Comparison of ENCODE assay signal across 9 cellular contexts in the genomic region with DNA sequence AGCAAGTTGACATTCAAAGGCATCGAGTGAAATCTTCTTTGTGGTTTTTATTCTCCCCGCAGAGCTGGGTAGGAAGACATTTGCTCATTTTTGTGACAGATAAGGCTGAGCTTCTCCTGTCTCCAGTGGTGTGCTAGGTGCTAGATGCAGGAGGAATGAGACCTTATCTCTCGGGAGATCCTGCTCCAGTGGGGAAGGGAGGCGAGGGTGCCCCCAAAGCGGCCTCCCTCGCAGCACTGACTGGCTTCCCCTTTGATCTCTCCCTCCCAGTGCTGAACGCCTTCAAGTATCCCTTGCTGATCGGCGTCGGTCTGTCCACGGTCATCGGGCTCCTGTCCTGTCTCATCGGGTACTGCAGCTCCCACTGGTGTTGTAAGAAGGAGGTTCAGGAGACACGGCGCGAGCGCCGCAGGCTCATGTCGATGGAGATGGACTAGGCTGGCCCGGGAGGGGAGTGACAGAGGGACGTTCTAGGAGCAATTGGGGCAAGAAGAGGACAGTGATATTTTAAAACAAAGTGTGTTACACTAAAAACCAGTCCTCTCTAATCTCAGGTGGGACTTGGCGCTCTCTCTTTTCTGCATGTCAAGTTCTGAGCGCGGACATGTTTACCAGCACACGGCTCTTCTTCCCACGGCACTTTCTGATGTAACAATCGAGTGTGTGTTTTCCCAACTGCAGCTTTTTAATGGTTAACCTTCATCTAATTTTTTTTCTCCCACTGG. TPM values are rescaled to one million over a fixed set of nuclear protein-coding genes. Genes with fewer than 3 reads are reported as not detected.
DNase-seq lines count a peak whose midpoint lies in the region; ATAC-seq and TF ChIP-seq lines count a peak whose summit lies in the region.
"Had no signal": no experiment of that assay in that cellular context is flagged by ENCODE, and none has a peak within 500 bp of the region (broad histone marks: within the 10 kb centered on the region; RNA-seq: fewer than 3 reads in every experiment).

No MANE protein-coding gene starts in this region.

- H3K27me3 ChIP-seq in CD4-positive, CD25-positive, alpha-beta regulatory T cell (ENCODE audit: control insufficient read depth, insufficient read depth, low read length) = no peaks in the 10 kb centered on the region
- H3K27me3 ChIP-seq in osteoblast (ENCODE audit: insufficient read depth, low read length) (no peaks in the 10 kb centered on the region), vagina (no peaks in the 10 kb centered on the region)

- H3K4me3 ChIP-seq in CD4-positive, CD25-positive, alpha-beta regulatory T cell (ENCODE audit: low read depth, low read length) = peak overlapping the region; percentile 86
- no peak overlapping the region for H3K4me3 ChIP-seq in osteoblast (ENCODE audit: insufficient read depth, low read length)
- H3K4me3 ChIP-seq in vagina = no peak overlapping the region

- no peaks in the 10 kb centered on the region for H3K9me3 ChIP-seq in CD4-positive, CD25-positive, alpha-beta regulatory T cell (ENCODE audit: control insufficient read depth in 2 of 2, low read length in 2 of 2)
- H3K9me3 ChIP-seq in osteoblast (ENCODE audit: low read depth, low read length) (no peaks in the 10 kb centered on the region), vagina (no peaks in the 10 kb centered on the region)

- peak; percentile 40 to 44 for ATAC-seq in CD4-positive, CD25-positive, alpha-beta regulatory T cell (ENCODE audit: low read depth in 2 of 2)
- peak; percentile 40 to 49 for ATAC-seq in activated CD4-positive, CD25-positive, alpha-beta regulatory T cell treated with anti-CD3 and anti-CD28 coated beads, Interleukin-2, amount 50 U/mL, for 24 hours
- ATAC-seq in HG02840 (IDR thresholded peaks at IDR 0.05; ENCODE audit: low FRiP score, unreplicated experiment) = no peak

- intact Hi-C loops in vagina (cut with DNase I) = no loop called here

- no peaks in the 10 kb centered on the region for H3K36me3 ChIP-seq in CD4-positive, CD25-positive, alpha-beta regulatory T cell (ENCODE audit: control insufficient read depth, insufficient read depth, low read length)
- no peaks in the 10 kb centered on the region for H3K36me3 ChIP-seq in osteoblast (ENCODE audit: insufficient read depth, low read length)
- H3K36me3 ChIP-seq in vagina = no peaks in the 10 kb centered on the region

- no peak overlapping the region for H3K4me2 ChIP-seq in osteoblast (ENCODE audit: insufficient read depth, low read length)

- H3K4me1 ChIP-seq in CD4-positive, CD25-positive, alpha-beta regulatory T cell (ENCODE audit: control insufficient read depth, insufficient read depth, low read length, poor library complexity, severe bottlenecking) = peaks cover 26% of the 10 kb centered on the region
- H3K4me1 ChIP-seq in osteoblast (ENCODE audit: insufficient read depth, low read length) (peaks cover 20% of the 10 kb centered on the region), vagina (no peaks in the 10 kb centered on the region)

- TF ChIP-seq POLR2A in vagina (IDR thresholded peaks at IDR 0.05) = no peak

- no peaks in the 10 kb centered on the region for H3K36me3 Mint-ChIP-seq in CD4-positive, CD25-positive, alpha-beta regulatory T cell
- H3K36me3 Mint-ChIP-seq in progenitor cell of endocrine pancreas (ENCODE audit: insufficient read depth) = peaks cover 25% of the 10 kb centered on the region

- H3K27ac ChIP-seq in CD4-positive, CD25-positive, alpha-beta regulatory T cell (ENCODE audit: insufficient read depth, low read length, poor library complexity, severe bottlenecking) = peak overlapping the region; percentile 75
- H3K27ac ChIP-seq in osteoblast (ENCODE audit: low read depth, low read length) (no peak overlapping the region), vagina (no peak overlapping the region)

- no peaks in the 10 kb centered on the region for H3K9me3 Mint-ChIP-seq in CD4-positive, CD25-positive, alpha-beta regulatory T cell
- H3K9me3 Mint-ChIP-seq in progenitor cell of endocrine pancreas (ENCODE audit: low read depth) = peaks cover 3% of the 10 kb centered on the region

- TF ChIP-seq CTCF in progenitor cell of endocrine pancreas (IDR thresholded peaks at IDR 0.05; ENCODE audit: unreplicated experiment) (no peak), osteoblast (IDR thresholded peaks at IDR 0.05; ENCODE audit: extremely low read depth, low read depth, low read length) (no peak), vagina (IDR thresholded peaks at IDR 0.05) (no peak)

- peak overlapping the region; percentile 80 to 87 (median 82) for H3K4me3 Mint-ChIP-seq in CD4-positive, CD25-positive, alpha-beta regulatory T cell
- no peak overlapping the region for H3K4me3 Mint-ChIP-seq in progenitor cell of endocrine pancreas (ENCODE audit: low read depth)

- peak overlapping the region; percentile 92 to 99 (median 96) for H3K27ac Mint-ChIP-seq in CD4-positive, CD25-positive, alpha-beta regulatory T cell
- peak overlapping the region; percentile 85 for H3K27ac Mint-ChIP-seq in progenitor cell of endocrine pancreas

- H2AFZ ChIP-seq in osteoblast (ENCODE audit: low read length) = no peak overlapping the region

- H4K20me1 ChIP-seq in osteoblast (ENCODE audit: insufficient read depth, low read length) = no peaks in the 10 kb centered on the region

- no peaks in the 10 kb centered on the region for H3K79me2 ChIP-seq in osteoblast (ENCODE audit: insufficient read depth, low read length)

- peaks cover 12 to 42% (median 25%) of the 10 kb centered on the region in 4 donors for H3K4me1 Mint-ChIP-seq in CD4-positive, CD25-positive, alpha-beta regulatory T cell
- H3K4me1 Mint-ChIP-seq in progenitor cell of endocrine pancreas (ENCODE audit: low read depth) = peaks cover 33% of the 10 kb centered on the region

- no peaks in the 10 kb centered on the region for H3K27me3 Mint-ChIP-seq in CD4-positive, CD25-positive, alpha-beta regulatory T cell
- no peaks in the 10 kb centered on the region for H3K27me3 Mint-ChIP-seq in progenitor cell of endocrine pancreas

- DNase-seq in CD4-positive, CD25-positive, alpha-beta regulatory T cell = peak in 1 of 3 donors; percentile 17
- peak; percentile 41 for DNase-seq in activated naive CD4-positive, alpha-beta T cell treated with Interleukin-2 at 50 U/mL for 16 hours
- DNase-seq in progenitor cell of endocrine pancreas (ENCODE audit: low spot score, unreplicated experiment) (no peak), superior temporal gyrus (ENCODE audit: extremely low spot score) (no peak), osteoblast (ENCODE audit: insufficient read length, low spot score, missing footprints) (no peak), vagina (ENCODE audit: extremely low spot score in 2 of 2) (no peak)
- DNase-seq: NCI-H1417 treated with DMSO at 0.1 percent for 48 hours had no signal

RNA-seq across cellular contexts. Expression of gene CD101, which starts 14.9 kb away (rescaled TPM):
- 14.9 TPM for total RNA-seq in CD4-positive, CD25-positive, alpha-beta regulatory T cell
- polyA plus RNA-seq in CD4-positive, CD25-positive, alpha-beta regulatory T cell = 10 to 100 TPM in 2 of 4 donors, 1 to 10 TPM in 2; 4.3 to 38.9 (median 19.4) TPM
- total RNA-seq in progenitor cell of endocrine pancreas (2.8 and 3.3 TPM in 2 replicates), osteoblast (under 0.01 TPM in 2 replicates), vagina (3.9 TPM)
